In the genomic region with DNA sequence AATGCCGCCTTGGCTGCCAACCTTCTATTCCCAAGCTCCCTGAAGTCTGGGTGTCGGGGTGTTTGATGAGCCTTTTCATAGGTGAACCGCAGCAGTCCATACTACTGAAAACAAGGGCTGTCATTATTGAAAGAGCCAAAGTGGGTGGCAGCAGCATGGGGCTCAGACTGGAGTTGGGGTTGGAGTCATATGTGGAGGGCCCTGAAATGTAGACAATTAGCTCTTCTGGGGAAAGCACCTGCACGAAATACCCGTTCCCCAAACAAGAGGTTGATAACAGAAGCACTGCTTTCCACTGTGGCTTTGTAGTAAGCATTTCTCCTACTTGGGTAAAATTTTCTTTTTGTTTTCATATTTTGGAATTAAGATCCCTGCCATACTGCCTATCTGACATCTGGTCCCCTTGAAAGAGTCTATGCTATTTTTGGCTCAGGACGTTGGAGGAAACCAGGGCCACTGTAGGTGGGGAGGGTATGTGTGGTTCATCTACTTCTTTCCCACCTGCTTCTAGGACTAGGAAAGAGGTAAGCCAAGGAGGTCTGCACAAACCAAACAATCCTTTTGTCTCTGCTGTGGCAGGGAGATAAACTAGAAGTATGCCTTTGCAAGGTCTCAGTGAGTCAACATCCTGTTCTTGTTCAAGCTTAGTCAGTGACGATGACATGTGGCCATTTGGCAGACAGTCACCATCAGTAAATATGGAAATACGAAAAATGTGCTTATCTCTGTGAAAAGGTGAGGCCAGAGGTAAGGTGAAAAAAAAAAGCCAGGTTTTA, we compare ENCODE assay signal across 9 cellular contexts.
DNase-seq lines count a peak whose midpoint lies in the region; ATAC-seq, FAIRE-seq and TF ChIP-seq lines count a peak whose summit lies in the region.
"Had no signal": no experiment of that assay in that cellular context is flagged by ENCODE, and none has a peak within 500 bp of the region (broad histone marks: within the 10 kb centered on the region; RNA-seq: fewer than 3 reads in every experiment).

No MANE protein-coding gene starts in this region.

- intact Hi-C loops in activated T-helper 1 cell treated with anti-CD3 and anti-CD28 coated beads, Interleukin-12 subunit alpha, Interleukin-12 subunit beta, Interleukin-2, Interleukin-4 antibody, amounts not matched to agents 30 ng/mL and 10 ng/mL and 1 ng/mL, durations not matched to agents 14 hours and 24 hours and 36 hours (cut with micrococcal nuclease): no loop called here
- intact Hi-C loops in left colon (cut with DNase I, micrococcal nuclease): no loop called here
- intact Hi-C loops in kidney (cut with DNase I): no loop called here

- no peak overlapping the region for H3K27ac ChIP-seq in kidney (ENCODE audit: low read depth in 2 of 2, low read length in 2 of 2)

- DNase-seq in ACHN (peak; percentile 60), HK-2 (ENCODE audit: unreplicated experiment) (peak; percentile 33), left colon (no peak), kidney (no peak), ureter (ENCODE audit: low spot score) (no peak)
- no peak for DNase-seq in activated T-helper 1 cell treated with anti-CD3 and anti-CD28 coated beads, Interleukin-12 subunit alpha, Interleukin-12 subunit beta, Interleukin-2, Interleukin-4 antibody, amounts not matched to agents 30 ng/mL and 10 ng/mL and 1 ng/mL, durations not matched to agents 14 hours and 24 hours and 36 hours (ENCODE audit: low spot score)
- DNase-seq in effector CD8-positive, alpha-beta T cell (lab: John Stamatoyannopoulos, UW): no peak

- H3K9ac ChIP-seq in kidney (ENCODE audit: low read length in 2 of 2): no peak overlapping the region

- in situ Hi-C loops in ACHN (cut with HindIII; ENCODE audit: low pct_ligation_motif_present, low pct_unique_long_range_greater_than_20kb, low sequenced_read_pairs): no loop called here

- no peaks in the 10 kb centered on the region for H3K36me3 ChIP-seq in kidney (ENCODE audit: control insufficient read depth in 1 of 2, insufficient read depth in 2 of 2, low read length in 2 of 2)

- H3K27me3 Mint-ChIP-seq in activated T-helper 1 cell treated with anti-CD3 and anti-CD28 coated beads, Interleukin-12 subunit alpha, Interleukin-12 subunit beta, Interleukin-2, Interleukin-4 antibody, amounts not matched to agents 30 ng/mL and 10 ng/mL and 1 ng/mL, durations not matched to agents 14 hours and 24 hours and 36 hours (ENCODE audit: insufficient read depth): peaks cover 1% of the 10 kb centered on the region

- ATAC-seq in left colon (peak; percentile 44), GM18505 (IDR thresholded peaks at IDR 0.05; ENCODE audit: unreplicated experiment) (no peak)

- H3K4me3 Mint-ChIP-seq in activated T-helper 1 cell treated with anti-CD3 and anti-CD28 coated beads, Interleukin-12 subunit alpha, Interleukin-12 subunit beta, Interleukin-2, Interleukin-4 antibody, amounts not matched to agents 30 ng/mL and 10 ng/mL and 1 ng/mL, durations not matched to agents 14 hours and 24 hours and 36 hours: peak overlapping the region; percentile 6
- H3K4me3 Mint-ChIP-seq: memory B cell had no signal

- H3K4me1 Mint-ChIP-seq in activated T-helper 1 cell treated with anti-CD3 and anti-CD28 coated beads, Interleukin-12 subunit alpha, Interleukin-12 subunit beta, Interleukin-2, Interleukin-4 antibody, amounts not matched to agents 30 ng/mL and 10 ng/mL and 1 ng/mL, durations not matched to agents 14 hours and 24 hours and 36 hours (ENCODE audit: low read depth): peaks cover 11% of the 10 kb centered on the region
- H3K4me1 Mint-ChIP-seq: memory B cell had no signal

- H3K4me1 ChIP-seq in kidney (ENCODE audit: control insufficient read depth in 1 of 2, insufficient read depth in 1 of 2, low read depth in 1 of 2, low read length in 2 of 2): no peaks in the 10 kb centered on the region

- no peak for TF ChIP-seq CTCF in kidney (IDR thresholded peaks at IDR 0.05; ENCODE audit: borderline replicate concordance, extremely low read depth, insufficient read depth)

- H3K36me3 Mint-ChIP-seq in activated T-helper 1 cell treated with anti-CD3 and anti-CD28 coated beads, Interleukin-12 subunit alpha, Interleukin-12 subunit beta, Interleukin-2, Interleukin-4 antibody, amounts not matched to agents 30 ng/mL and 10 ng/mL and 1 ng/mL, durations not matched to agents 14 hours and 24 hours and 36 hours (ENCODE audit: low read depth): no peaks in the 10 kb centered on the region
- H3K36me3 Mint-ChIP-seq: memory B cell had no signal

- H3K9me3 Mint-ChIP-seq in activated T-helper 1 cell treated with anti-CD3 and anti-CD28 coated beads, Interleukin-12 subunit alpha, Interleukin-12 subunit beta, Interleukin-2, Interleukin-4 antibody, amounts not matched to agents 30 ng/mL and 10 ng/mL and 1 ng/mL, durations not matched to agents 14 hours and 24 hours and 36 hours: no peaks in the 10 kb centered on the region

- H3K4me3 ChIP-seq in kidney (ENCODE audit: low read length in 2 of 2): no peak overlapping the region

- no peaks in the 10 kb centered on the region for H3K9me3 ChIP-seq in kidney (ENCODE audit: control insufficient read depth in 1 of 2, low read length in 2 of 2)

- no peak for FAIRE-seq in kidney (lab: Jason Lieb, UNC)

- peak overlapping the region; percentile 75 for H3K27ac Mint-ChIP-seq in activated T-helper 1 cell treated with anti-CD3 and anti-CD28 coated beads, Interleukin-12 subunit alpha, Interleukin-12 subunit beta, Interleukin-2, Interleukin-4 antibody, amounts not matched to agents 30 ng/mL and 10 ng/mL and 1 ng/mL, durations not matched to agents 14 hours and 24 hours and 36 hours
- H3K27ac Mint-ChIP-seq: memory B cell had no signal

- no peak for TF ChIP-seq POLR2A in GM18505 (IDR thresholded peaks at IDR 0.05; ENCODE audit: borderline replicate concordance, extremely low read depth, insufficient read depth, insufficient read length)

Comparison
In these comparisons a context has a peak if more than half of its experiments do, and no peak if none do; other contexts are left out.
1. DNase-seq: peak in ACHN (single experiment) and HK-2 (single experiment); none in activated T-helper 1 cell treated with anti-CD3 and anti-CD28 coated beads, Interleukin-12 subunit alpha, Interleukin-12 subunit beta, Interleukin-2, Interleukin-4 antibody, amounts not matched to agents 30 ng/mL and 10 ng/mL and 1 ng/mL, durations not matched to agents 14 hours and 24 hours and 36 hours (single experiment), left colon (0 of 2), kidney (single experiment), ureter (single experiment) and effector CD8-positive, alpha-beta T cell (single experiment).